ENCODE assay signal across 12 cellular contexts in genomic region chr2:213185147-213185822, GRCh38. TPM values are rescaled to one million over a fixed set of nuclear protein-coding genes. Genes with fewer than 3 reads are reported as not detected.
DNase-seq lines count a peak whose midpoint lies in the region; ATAC-seq, FAIRE-seq and TF ChIP-seq lines count a peak whose summit lies in the region.
"Had no signal": no experiment of that assay in that cellular context is flagged by ENCODE, and none has a peak within 500 bp of the region (broad histone marks: within the 10 kb centered on the region; RNA-seq: fewer than 3 reads in every experiment).

No MANE protein-coding gene starts in this region.

- WGBS in trophoblast cell (ENCODE audit: extremely low coverage, insufficient coverage, insufficient read length), result no CpG with 5 or more reads among the region's 3 CpGs

- H4K12ac ChIP-seq in trophoblast cell (ENCODE audit: low read depth, low read length), result no peak overlapping the region

- CTCF ChIA-PET in activated CD8-positive, alpha-beta T cell treated with anti-CD3 and anti-CD28 coated beads, Interleukin-2, amount 10 ng/mL, durations not matched to agents 7 days and 5 days (lab: Charles Lee), result no interaction called here

- no peak overlapping the region for H2AFZ ChIP-seq in trophoblast cell (ENCODE audit: insufficient read depth, low read length, poor library complexity)

- H3K4me3 Mint-ChIP-seq in osteocyte (ENCODE audit: unreplicated experiment), result no peak overlapping the region
- H3K4me3 Mint-ChIP-seq in activated CD8-positive, alpha-beta T cell treated with anti-CD3 and anti-CD28 coated beads, Interleukin-2, amount 10 ng/mL, durations not matched to agents 7 days and 5 days, result no peak overlapping the region

- H3K27me3 ChIP-seq in trophoblast cell (ENCODE audit: insufficient read depth, low read length), result no peaks in the 10 kb centered on the region
- H3K27me3 ChIP-seq: transverse colon had no signal

- H2BK12ac ChIP-seq in trophoblast cell (ENCODE audit: low read length), result no peak overlapping the region

- no peaks in the 10 kb centered on the region for H3K9me3 Mint-ChIP-seq in osteocyte (ENCODE audit: unreplicated experiment)
- H3K9me3 Mint-ChIP-seq in activated CD8-positive, alpha-beta T cell treated with anti-CD3 and anti-CD28 coated beads, Interleukin-2, amount 10 ng/mL, durations not matched to agents 7 days and 5 days (ENCODE audit: insufficient read depth), result no peaks in the 10 kb centered on the region

- H3K36me3 ChIP-seq in trophoblast cell (ENCODE audit: control insufficient read depth in 1 of 2, insufficient read depth in 2 of 2, low read length in 2 of 2), result no peaks in the 10 kb centered on the region
- H3K36me3 ChIP-seq: transverse colon had no signal

- POLR2A ChIA-PET in activated CD8-positive, alpha-beta T cell treated with anti-CD3 and anti-CD28 coated beads, Interleukin-2, amount 10 ng/mL, durations not matched to agents 7 days and 5 days (lab: Charles Lee), result no interaction called here

- no peak overlapping the region for H3K4me2 ChIP-seq in trophoblast cell (ENCODE audit: low read length)

- no peaks in the 10 kb centered on the region for H3K9me3 ChIP-seq in trophoblast cell (ENCODE audit: insufficient read depth, low read depth, low read length)
- H3K9me3 ChIP-seq: mucosa of descending colon, transverse colon had no signal

- no peak overlapping the region for H3K18ac ChIP-seq in trophoblast cell (ENCODE audit: low read length)

- no peak overlapping the region for H3K23ac ChIP-seq in trophoblast cell (ENCODE audit: low read length)

- no peak overlapping the region for H3K14ac ChIP-seq in trophoblast cell (ENCODE audit: low read length)

- H3K4me1 ChIP-seq in trophoblast cell (ENCODE audit: control insufficient read depth in 1 of 2, insufficient read depth in 2 of 2, low read length in 2 of 2), result peaks cover 0 to 2% of the 10 kb centered on the region in 2 experiments
- H3K4me1 ChIP-seq: transverse colon had no signal

- peak overlapping the region; percentile 25 for H3K27ac Mint-ChIP-seq in osteocyte (ENCODE audit: unreplicated experiment)
- H3K27ac Mint-ChIP-seq in activated CD8-positive, alpha-beta T cell treated with anti-CD3 and anti-CD28 coated beads, Interleukin-2, amount 10 ng/mL, durations not matched to agents 7 days and 5 days, result no peak overlapping the region

- H3K27ac ChIP-seq in trophoblast cell (ENCODE audit: low read depth, low read length), result no peak overlapping the region
- H3K27ac ChIP-seq: transverse colon had no signal

- no peak overlapping the region for H3K4ac ChIP-seq in trophoblast cell (ENCODE audit: low read depth, low read length)

- H3K4me1 Mint-ChIP-seq in osteocyte (ENCODE audit: unreplicated experiment), result peaks cover 44% of the 10 kb centered on the region
- no peaks in the 10 kb centered on the region for H3K4me1 Mint-ChIP-seq in activated CD8-positive, alpha-beta T cell treated with anti-CD3 and anti-CD28 coated beads, Interleukin-2, amount 10 ng/mL, durations not matched to agents 7 days and 5 days (ENCODE audit: low read depth)

- DNase-seq in GM19239 (ENCODE audit: insufficient read length, low spot score), result no peak
- DNase-seq in osteocyte (ENCODE audit: extremely low spot score, unreplicated experiment), result no peak
- no peak for DNase-seq in ureter (ENCODE audit: low spot score)
- DNase-seq in dedifferentiated amniotic fluid mesenchymal stem cell (ENCODE audit: extremely low spot score), result no peak
- no peak for DNase-seq in trophoblast cell
- no peak for DNase-seq in activated CD8-positive, alpha-beta T cell treated with anti-CD3 and anti-CD28 coated beads, Interleukin-2, amount 10 ng/mL, durations not matched to agents 7 days and 5 days
- DNase-seq: activated T-cell treated with anti-CD3 and anti-CD28 coated beads, Interleukin-2, amount 50 U/mL, for 48 hours; Calu3; mucosa of descending colon; transverse colon had no signal

- H3K79me1 ChIP-seq in trophoblast cell (ENCODE audit: low read length), result peaks cover 6% of the 10 kb centered on the region

- no peak overlapping the region for H2BK120ac ChIP-seq in trophoblast cell (ENCODE audit: insufficient read depth, low read length, poor library complexity)

- no peak for TF ChIP-seq CTCF in osteocyte (IDR thresholded peaks at IDR 0.05)

- H3K36me3 Mint-ChIP-seq in osteocyte (ENCODE audit: unreplicated experiment), result no peaks in the 10 kb centered on the region
- no peaks in the 10 kb centered on the region for H3K36me3 Mint-ChIP-seq in activated CD8-positive, alpha-beta T cell treated with anti-CD3 and anti-CD28 coated beads, Interleukin-2, amount 10 ng/mL, durations not matched to agents 7 days and 5 days (ENCODE audit: low read depth)

- no peaks in the 10 kb centered on the region for H3K79me2 ChIP-seq in trophoblast cell (ENCODE audit: control insufficient read depth, insufficient read depth, low read length, poor library complexity)

- H4K91ac ChIP-seq in trophoblast cell (ENCODE audit: low read depth, low read length), result no peak overlapping the region

- ATAC-seq in HG02571 (IDR thresholded peaks at IDR 0.05; ENCODE audit: unreplicated experiment) (peak; percentile 96), HG03175 (IDR thresholded peaks at IDR 0.05; ENCODE audit: unreplicated experiment) (peak; percentile 95)
- no peak for ATAC-seq in activated CD8-positive, alpha-beta T cell treated with anti-CD3 and anti-CD28 coated beads, Interleukin-2, amount 10 ng/mL, durations not matched to agents 7 days and 5 days
- ATAC-seq: mucosa of descending colon had no signal

- H2BK5ac ChIP-seq in trophoblast cell (ENCODE audit: low read depth, low read length, poor library complexity), result no peak overlapping the region

- FAIRE-seq in GM19239 (lab: Jason Lieb, UNC), result peak; percentile 93

- H2AK5ac ChIP-seq in trophoblast cell (ENCODE audit: low read length), result no peak overlapping the region

- no peaks in the 10 kb centered on the region for H3K27me3 Mint-ChIP-seq in osteocyte (ENCODE audit: unreplicated experiment)
- no peaks in the 10 kb centered on the region for H3K27me3 Mint-ChIP-seq in activated CD8-positive, alpha-beta T cell treated with anti-CD3 and anti-CD28 coated beads, Interleukin-2, amount 10 ng/mL, durations not matched to agents 7 days and 5 days (ENCODE audit: low read depth)

- no peak overlapping the region for H3K4me3 ChIP-seq in trophoblast cell (ENCODE audit: low read depth, low read length)
- H3K4me3 ChIP-seq: mucosa of descending colon, transverse colon had no signal

- H3K9ac ChIP-seq in trophoblast cell (ENCODE audit: low read length), result no peak overlapping the region

- no peak overlapping the region for H4K8ac ChIP-seq in trophoblast cell (ENCODE audit: low read depth, low read length)

RNA-seq across cellular contexts. Expression of gene IKZF2, which starts 33.9 kb away (rescaled TPM):
- total RNA-seq in osteocyte (16.7 and 18.9 TPM in 2 replicates), ureter (118 TPM)
- polyA plus RNA-seq in trophoblast cell (2013), result 2.0 and 2.6 TPM in 2 replicates
- 10 to 100 TPM; 29.7 to 30.8 TPM for total RNA-seq in activated CD8-positive, alpha-beta T cell treated with anti-CD3 and anti-CD28 coated beads, Interleukin-2, amount 10 ng/mL, durations not matched to agents 7 days and 5 days
